ENCODE assay signal across 25 cellular contexts in genomic region chr7:139334399-139335150, GRCh38. TPM values are rescaled to one million over a fixed set of nuclear protein-coding genes. Genes with fewer than 3 reads are reported as not detected.
DNase-seq lines count a peak whose midpoint lies in the region; ATAC-seq and TF ChIP-seq lines count a peak whose summit lies in the region.
"Had no signal": no experiment of that assay in that cellular context is flagged by ENCODE, and none has a peak within 500 bp of the region (broad histone marks: within the 10 kb centered on the region; RNA-seq: fewer than 3 reads in every experiment).

No MANE protein-coding gene starts in this region.

- H2BK120ac ChIP-seq in H9 (ENCODE audit: low read depth, low read length, poor library complexity, severe bottlenecking) = no peak overlapping the region

- H3K14ac ChIP-seq in H9 (ENCODE audit: insufficient read depth, low read length) = no peak overlapping the region

- no peak overlapping the region for H4K91ac ChIP-seq in H9 (ENCODE audit: insufficient read length, low read depth, low read length)

- H2BK15ac ChIP-seq in H9 (ENCODE audit: low read depth, low read length) = no peak overlapping the region

- no peak overlapping the region for H2BK20ac ChIP-seq in H9 (ENCODE audit: low read depth, low read length, poor library complexity, severe bottlenecking)

- no peak overlapping the region for H3K4me3 Mint-ChIP-seq in activated naive CD4-positive, alpha-beta T cell treated with anti-CD3 and anti-CD28 coated beads, Interleukin-2, amount 50 U/mL, for 24 hours
- H3K4me3 Mint-ChIP-seq in H9 (no peak overlapping the region), osteocyte (ENCODE audit: unreplicated experiment) (no peak overlapping the region)
- H3K4me3 Mint-ChIP-seq in activated T-helper 17 cell treated with anti-CD3 and anti-CD28 coated beads, Interleukin-2, amount 50 U/mL, for 72 hours = no peak overlapping the region
- H3K4me3 Mint-ChIP-seq: CD14-positive monocyte; CD4-positive, alpha-beta memory T cell; CD8-positive, alpha-beta memory T cell had no signal

- H2BK12ac ChIP-seq in H9 (ENCODE audit: insufficient read length, low read depth, low read length) = no peak overlapping the region

- no peak for DNase-seq in activated naive CD4-positive, alpha-beta T cell treated with Interleukin-2 at 50 U/mL for 16 hours
- no peak for DNase-seq in H9
- DNase-seq in HEK293T (ENCODE audit: extremely low spot score) = no peak
- DNase-seq in osteocyte (ENCODE audit: extremely low spot score, unreplicated experiment) = peak; percentile 21
- no peak for DNase-seq in heart left ventricle
- no peak for DNase-seq in posterior vena cava (ENCODE audit: low spot score)
- DNase-seq: 8988T; ACHN; BE2C; C1 segment of cervical spinal cord; CD4-positive, alpha-beta memory T cell; CD4-positive, CD25-positive, alpha-beta regulatory T cell; CD8-positive, alpha-beta memory T cell; COR-L47; DMS 273 treated with DMSO at 0.1 percent for 48 hours; DMS153; DMS53; DMS79; DND-41; EL; GF-D8 had no signal

- peaks cover 3% of the 10 kb centered on the region for H3K36me3 Mint-ChIP-seq in activated naive CD4-positive, alpha-beta T cell treated with anti-CD3 and anti-CD28 coated beads, Interleukin-2, amount 50 U/mL, for 24 hours
- peaks cover 0 to 5% (median 4%) of the 10 kb centered on the region in 3 experiments; a peak in 4 of 7 replicates for H3K36me3 Mint-ChIP-seq in H9 (ENCODE audit: insufficient read depth in 1 of 3, low read depth in 3 of 3)
- H3K36me3 Mint-ChIP-seq in osteocyte (ENCODE audit: unreplicated experiment) = no peaks in the 10 kb centered on the region
- peaks cover 6% of the 10 kb centered on the region for H3K36me3 Mint-ChIP-seq in activated T-helper 17 cell treated with anti-CD3 and anti-CD28 coated beads, Interleukin-2, amount 50 U/mL, for 72 hours (ENCODE audit: low read depth)
- H3K36me3 Mint-ChIP-seq: CD14-positive monocyte; CD4-positive, alpha-beta memory T cell; CD4-positive, CD25-positive, alpha-beta regulatory T cell; CD8-positive, alpha-beta memory T cell had no signal

- no peak overlapping the region for H3K23ac ChIP-seq in H9 (ENCODE audit: insufficient read length, low read depth, low read length)

- no peaks in the 10 kb centered on the region for H3K36me3 ChIP-seq in heart left ventricle
- H3K36me3 ChIP-seq: BE2C, BLaER1 had no signal

- H3K23me2 ChIP-seq in H9 (ENCODE audit: insufficient read length, low read depth, low read length, poor library complexity, severe bottlenecking) = no peaks in the 10 kb centered on the region

- TF ChIP-seq CTCF in H9 (conservative IDR thresholded peaks at IDR 0.05) = no peak
- no peak for TF ChIP-seq CTCF in osteocyte (IDR thresholded peaks at IDR 0.05)
- TF ChIP-seq CTCF in heart left ventricle (IDR thresholded peaks at IDR 0.05) = no peak

- H2AK5ac ChIP-seq in H9 (ENCODE audit: insufficient read length, low read length) = peak overlapping the region; percentile 69

- H3K4me1 ChIP-seq in H9 (ENCODE audit: insufficient read depth, low read length) (no peaks in the 10 kb centered on the region), heart left ventricle (peaks cover 0 to under 1% (median 0%) of the 10 kb centered on the region in 12 donors)
- H3K4me1 ChIP-seq: BE2C had no signal

- no peak overlapping the region for H3K27ac ChIP-seq in H9 (ENCODE audit: insufficient read length, low read depth, low read length)
- no peak overlapping the region for H3K27ac ChIP-seq in heart left ventricle
- H3K27ac ChIP-seq: BLaER1 had no signal

- no peak overlapping the region for H3K4me2 ChIP-seq in H9 (ENCODE audit: insufficient read depth, insufficient read length, low read length)
- H3K4me2 ChIP-seq: BLaER1 had no signal

- no peak overlapping the region for H3K9ac ChIP-seq in H9 (ENCODE audit: extremely low read depth, insufficient read length, low read length)
- H3K9ac ChIP-seq: BLaER1 had no signal

- peaks cover 21% of the 10 kb centered on the region for H3K4me1 Mint-ChIP-seq in activated naive CD4-positive, alpha-beta T cell treated with anti-CD3 and anti-CD28 coated beads, Interleukin-2, amount 50 U/mL, for 24 hours
- H3K4me1 Mint-ChIP-seq in H9 (no peaks in the 10 kb centered on the region), osteocyte (ENCODE audit: unreplicated experiment) (peaks cover 4% of the 10 kb centered on the region)
- H3K4me1 Mint-ChIP-seq in activated T-helper 17 cell treated with anti-CD3 and anti-CD28 coated beads, Interleukin-2, amount 50 U/mL, for 72 hours = peaks cover 12% of the 10 kb centered on the region

- no peak overlapping the region for H3K18ac ChIP-seq in H9 (ENCODE audit: insufficient read length, low read depth, low read length)

- POLR2A ChIA-PET in HEK293T (lab: Yijun Ruan, JAX) = no interaction called here

- H4K8ac ChIP-seq in H9 (replicated peaks; ENCODE audit: insufficient read length, low read depth, low read length) = no peak overlapping the region

- H2BK5ac ChIP-seq in H9 (ENCODE audit: insufficient read length, low read length) = no peak overlapping the region

- no peak for ATAC-seq in heart left ventricle
- ATAC-seq in activated T-helper 17 cell treated with anti-CD3 and anti-CD28 coated beads, Interleukin-2, amount 50 U/mL, for 72 hours (replicated peaks) = no peak

- no peak overlapping the region for H3K4ac ChIP-seq in H9 (ENCODE audit: low read depth, low read length)

- no peaks in the 10 kb centered on the region for H3K79me1 ChIP-seq in H9 (ENCODE audit: insufficient read depth, low read depth, low read length, poor library complexity, severe bottlenecking)

- intact Hi-C loops in heart left ventricle (cut with DNase I) = no loop called here
- intact Hi-C loops in posterior vena cava (cut with DNase I) = no loop called here

- H2AFZ ChIP-seq in H9 (ENCODE audit: low read length) = no peak overlapping the region

- H3K56ac ChIP-seq in H9 (ENCODE audit: insufficient read length, low read depth, low read length) = no peak overlapping the region

- H3K27me3 Mint-ChIP-seq in activated naive CD4-positive, alpha-beta T cell treated with anti-CD3 and anti-CD28 coated beads, Interleukin-2, amount 50 U/mL, for 24 hours = no peaks in the 10 kb centered on the region
- peaks cover 12% of the 10 kb centered on the region for H3K27me3 Mint-ChIP-seq in H9 (ENCODE audit: low read depth)
- H3K27me3 Mint-ChIP-seq in osteocyte (ENCODE audit: unreplicated experiment) = peaks cover 3% of the 10 kb centered on the region
- H3K27me3 Mint-ChIP-seq in activated T-helper 17 cell treated with anti-CD3 and anti-CD28 coated beads, Interleukin-2, amount 50 U/mL, for 72 hours = no peaks in the 10 kb centered on the region
- H3K27me3 Mint-ChIP-seq: CD4-positive, alpha-beta memory T cell had no signal

- no CpG with 5 or more reads among the region's 4 CpGs for WGBS in H9 (ENCODE audit: extremely low coverage, insufficient read length, low lambda C conversion rate)
- 91 to 92% (median 92%) methylated on average over 4 of the region's 4 CpGs for WGBS in heart left ventricle, 4 donors

- no peaks in the 10 kb centered on the region for H3K9me3 ChIP-seq in H9 (ENCODE audit: control insufficient read depth, low read depth, low read length)
- H3K9me3 ChIP-seq in heart left ventricle = peaks cover 0 to 6% (median 0%) of the 10 kb centered on the region in 12 donors
- H3K9me3 ChIP-seq: BE2C had no signal

- no peaks in the 10 kb centered on the region for H3K27me3 ChIP-seq in H9 (ENCODE audit: insufficient read depth, low read length)
- no peaks in the 10 kb centered on the region for H3K27me3 ChIP-seq in heart left ventricle
- H3K27me3 ChIP-seq: BE2C, BLaER1 had no signal

- peaks cover 5% of the 10 kb centered on the region for H3K9me3 Mint-ChIP-seq in activated naive CD4-positive, alpha-beta T cell treated with anti-CD3 and anti-CD28 coated beads, Interleukin-2, amount 50 U/mL, for 24 hours
- H3K9me3 Mint-ChIP-seq in H9 (peaks cover 5 to 6% of the 10 kb centered on the region in 2 experiments; a peak in 4 of 5 replicates), osteocyte (ENCODE audit: unreplicated experiment) (no peaks in the 10 kb centered on the region)
- peaks cover 4% of the 10 kb centered on the region for H3K9me3 Mint-ChIP-seq in activated T-helper 17 cell treated with anti-CD3 and anti-CD28 coated beads, Interleukin-2, amount 50 U/mL, for 72 hours

- H4K5ac ChIP-seq in H9 (ENCODE audit: insufficient read length, low read depth, low read length) = no peak overlapping the region

- no peaks in the 10 kb centered on the region for H4K20me1 ChIP-seq in H9 (ENCODE audit: control insufficient read depth, insufficient read depth, insufficient read length)
- H4K20me1 ChIP-seq: BLaER1 had no signal

- no peak overlapping the region for H3T11ph ChIP-seq in H9 (ENCODE audit: low read length)

- no peaks in the 10 kb centered on the region for H3K79me2 ChIP-seq in H9 (ENCODE audit: insufficient read depth, low read length)

- CTCF ChIA-PET in HEK293T (lab: Yijun Ruan, JAX) = interaction anchor here (0.7 to 1.0 kb wide), 2 partner anchors 12 to 13 kb away, joined by 3 read pairs; no protein-coding TSS in a partner anchor

- peak overlapping the region; percentile 56 for H3K27ac Mint-ChIP-seq in activated naive CD4-positive, alpha-beta T cell treated with anti-CD3 and anti-CD28 coated beads, Interleukin-2, amount 50 U/mL, for 24 hours
- H3K27ac Mint-ChIP-seq in H9 = no peak overlapping the region
- no peak overlapping the region for H3K27ac Mint-ChIP-seq in osteocyte (ENCODE audit: unreplicated experiment)
- no peak overlapping the region for H3K27ac Mint-ChIP-seq in activated T-helper 17 cell treated with anti-CD3 and anti-CD28 coated beads, Interleukin-2, amount 50 U/mL, for 72 hours
- H3K27ac Mint-ChIP-seq: CD4-positive, alpha-beta memory T cell; CD4-positive, CD25-positive, alpha-beta regulatory T cell; CD8-positive, alpha-beta memory T cell had no signal

- no peak for TF ChIP-seq POLR2A in heart left ventricle (IDR thresholded peaks at IDR 0.05)

- H3K4me3 ChIP-seq in heart left ventricle = no peak overlapping the region
- H3K4me3 ChIP-seq: BLaER1 had no signal

TF ChIP-seq in HEK293T, 16 proteins besides CTCF, POLR2A, EP300 and RAD21 (continues in another document):
- TF ChIP-seq L3MBTL2 (conservative IDR thresholded peaks at IDR 0.05) = no peak

RNA-seq across cellular contexts. Expression of gene FMC1, which starts 6.6 kb away (rescaled TPM):
- total RNA-seq in H9 (2021) = 10.9 and 16.0 TPM in 2 replicates
- 8.6 and 13.5 TPM in 2 replicates for total RNA-seq in osteocyte
- total RNA-seq in heart left ventricle = 10 to 100 TPM; 19.0 to 60.0 (median 33.8) TPM
- 10 to 100 TPM; 21.8 to 95.7 TPM for polyA plus RNA-seq in heart left ventricle
- total RNA-seq in posterior vena cava = 10 to 100 TPM in 1 of 2 donors, 1 to 10 TPM in 1; 7.9 to 12.8 TPM
- total RNA-seq in activated T-helper 17 cell treated with anti-CD3 and anti-CD28 coated beads, Interleukin-2, amount 50 U/mL, for 72 hours = 1 to 10 TPM; 3.0 to 6.7 TPM

RNA-seq across cellular contexts. Expression of gene LUC7L2, which starts 25.1 kb away (rescaled TPM):
- 81.2 and 84.5 TPM in 2 replicates for total RNA-seq in H9 (2021)
- 112 and 116 TPM in 2 replicates for total RNA-seq in osteocyte
- 10 to 100 TPM; 29.4 to 55.4 (median 46.3) TPM for total RNA-seq in heart left ventricle
- 10 to 100 TPM; 29.8 to 39.3 TPM for polyA plus RNA-seq in heart left ventricle
- 10 to 100 TPM; 74.9 to 77.5 TPM for total RNA-seq in posterior vena cava
- 100 to 1,000 TPM; 115 to 130 TPM for total RNA-seq in activated T-helper 17 cell treated with anti-CD3 and anti-CD28 coated beads, Interleukin-2, amount 50 U/mL, for 72 hours
